Comparison of ENCODE assay signal across 8 cellular contexts in the genomic region with DNA sequence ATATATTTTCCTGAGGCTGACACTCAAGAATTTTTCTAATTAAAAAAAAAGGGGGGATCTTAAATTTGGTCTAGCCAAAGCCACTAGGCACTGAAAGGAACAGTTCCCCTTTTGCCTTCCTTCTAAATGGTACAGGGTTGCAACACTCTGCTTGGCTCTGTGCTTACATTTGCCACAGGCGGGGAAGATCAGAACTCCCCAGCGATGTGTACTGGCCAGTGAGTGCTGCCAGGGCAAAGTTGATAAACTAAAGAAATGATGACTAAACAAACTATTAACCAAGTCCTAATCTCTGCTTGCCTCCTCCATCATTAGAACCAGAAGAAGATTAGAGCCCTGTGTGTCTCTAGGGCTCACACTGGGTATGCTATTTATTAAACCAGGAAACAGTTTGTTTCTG.
A peak's percentile ranks its signal among the peaks of the same experiment; 100 is the strongest.
DNase-seq lines count a peak whose midpoint lies in the region; ATAC-seq and TF ChIP-seq lines count a peak whose summit lies in the region.

No MANE protein-coding gene starts in this region.

- H3K9ac ChIP-seq in neural cell (ENCODE audit: low read length) = peak overlapping the region; percentile 46

- no peak overlapping the region for H3K27ac ChIP-seq in OCI-LY7 (ENCODE audit: low read depth, low read length, poor library complexity, severe bottlenecking)
- H3K27ac ChIP-seq in neural cell (ENCODE audit: low read length) = peak overlapping the region; percentile 82

- ATAC-seq in GM19035 (IDR thresholded peaks at IDR 0.05; ENCODE audit: unreplicated experiment) (peak; percentile 73), HG02885 (IDR thresholded peaks at IDR 0.05; ENCODE audit: poor library complexity, unreplicated experiment) (peak; percentile 96)

- TF ChIP-seq EP300 in neural cell (conservative IDR thresholded peaks at IDR 0.05; ENCODE audit: poor library complexity, severe bottlenecking) = no peak

- no peaks in the 10 kb centered on the region for H3K4me1 ChIP-seq in OCI-LY7 (ENCODE audit: insufficient read depth, low read length, poor library complexity, severe bottlenecking)

- no peaks in the 10 kb centered on the region for H4K20me1 ChIP-seq in OCI-LY7 (ENCODE audit: insufficient read depth, low read length)
- H4K20me1 ChIP-seq in neural cell (ENCODE audit: insufficient read depth) = no peaks in the 10 kb centered on the region

- intact Hi-C loops in OCI-LY7 (cut with micrococcal nuclease; ENCODE audit: unreplicated experiment) = no loop called here

- CTCF ChIA-PET in OCI-LY7 (lab: Charles Lee; ENCODE audit: unreplicated experiment) = interaction anchor here (0.6 kb wide), 1 partner anchor 104 kb away, joined by 3 read pairs; no protein-coding TSS in a partner anchor

- H3K9me3 ChIP-seq in OCI-LY7 (ENCODE audit: low read length) = no peaks in the 10 kb centered on the region
- H3K9me3 ChIP-seq in neural cell (ENCODE audit: low read length) = no peaks in the 10 kb centered on the region

- peak overlapping the region; percentile 26; the same call in 1 of the 2 replicates for H2AFZ ChIP-seq in OCI-LY7 (ENCODE audit: low read length)
- no peak overlapping the region for H2AFZ ChIP-seq in neural cell (ENCODE audit: low read depth, low read length)

- no peaks in the 10 kb centered on the region for H3K79me2 ChIP-seq in OCI-LY7 (ENCODE audit: insufficient read depth, low read depth, low read length)
- no peaks in the 10 kb centered on the region for H3K79me2 ChIP-seq in neural cell (replicated peaks; ENCODE audit: insufficient read depth, low read length)

- POLR2A ChIA-PET in OCI-LY7 (lab: Charles Lee) = interaction anchor here (0.8 to 2.8 kb wide), 5 partner anchors 9 to 164 kb away, joined by 3 to 9 read pairs (median 6); no protein-coding TSS in a partner anchor

- H3K4me3 ChIP-seq in OCI-LY7 (ENCODE audit: low read depth, low read length, poor library complexity, severe bottlenecking) = no peak overlapping the region
- H3K4me3 ChIP-seq in neural cell (ENCODE audit: low read length) = peak overlapping the region; percentile 57

- H3K27me3 ChIP-seq in neural cell (ENCODE audit: insufficient read depth, low read depth, low read length) = no peaks in the 10 kb centered on the region

- H3K36me3 ChIP-seq in OCI-LY7 (ENCODE audit: insufficient read depth, low read length) (no peaks in the 10 kb centered on the region), neural cell (ENCODE audit: insufficient read depth, low read length) (no peaks in the 10 kb centered on the region)

- TF ChIP-seq RAD21 in neural cell (conservative IDR thresholded peaks at IDR 0.05) = no peak

- H3K4me2 ChIP-seq in OCI-LY7 (ENCODE audit: low read length) = no peak overlapping the region
- H3K4me2 ChIP-seq in neural cell (ENCODE audit: low read length) = peak overlapping the region; percentile 47

- TF ChIP-seq CTCF in OCI-LY7 (conservative IDR thresholded peaks at IDR 0.05; ENCODE audit: low read length) (no peak), neural cell (IDR thresholded peaks at IDR 0.05; ENCODE audit: poor library complexity, severe bottlenecking) (no peak)

- BruUV-seq in OCI-LY7 (replicated peaks; lab: Mats Ljungman, UMichigan) = no TSS peak

- DNase-seq in OCI-LY7 (ENCODE audit: low spot score) = peak; percentile 18
- no peak for DNase-seq in activated CD4-positive, alpha-beta T cell treated with anti-CD3 and anti-CD28 coated beads, Interleukin-2, amount 50 U/mL, for 1 hour
- DNase-seq in NCI-H69 (lab: John Stamatoyannopoulos, UW) = no peak
- no peak for DNase-seq in GOT3 (lab: John Stamatoyannopoulos, UW)
- DNase-seq in dermis blood vessel endothelial cell = no peak

- H3K9me2 ChIP-seq in OCI-LY7 (ENCODE audit: insufficient read depth, low read length) (no peaks in the 10 kb centered on the region), neural cell (ENCODE audit: insufficient read depth, low read length) (no peaks in the 10 kb centered on the region)

- no peaks in the 10 kb centered on the region for H3F3A ChIP-seq in neural cell (ENCODE audit: insufficient read depth, low read length, poor library complexity, severe bottlenecking)

TF ChIP-seq in neural cell, 6 proteins besides CTCF, POLR2A, EP300 and RAD21:
- no peak for TF ChIP-seq TAF1 (IDR thresholded peaks at IDR 0.05; ENCODE audit: low read depth)
- no peak for TF ChIP-seq POLR2AphosphoS5 (IDR thresholded peaks at IDR 0.05)
- TF ChIP-seq MXI1 (conservative IDR thresholded peaks at IDR 0.05; ENCODE audit: poor library complexity, severe bottlenecking) = no peak
- no peak for TF ChIP-seq EZH2 (IDR thresholded peaks at IDR 0.05; ENCODE audit: borderline replicate concordance, insufficient read depth, low read length, poor library complexity, severe bottlenecking)
- TF ChIP-seq, protein P1, sequence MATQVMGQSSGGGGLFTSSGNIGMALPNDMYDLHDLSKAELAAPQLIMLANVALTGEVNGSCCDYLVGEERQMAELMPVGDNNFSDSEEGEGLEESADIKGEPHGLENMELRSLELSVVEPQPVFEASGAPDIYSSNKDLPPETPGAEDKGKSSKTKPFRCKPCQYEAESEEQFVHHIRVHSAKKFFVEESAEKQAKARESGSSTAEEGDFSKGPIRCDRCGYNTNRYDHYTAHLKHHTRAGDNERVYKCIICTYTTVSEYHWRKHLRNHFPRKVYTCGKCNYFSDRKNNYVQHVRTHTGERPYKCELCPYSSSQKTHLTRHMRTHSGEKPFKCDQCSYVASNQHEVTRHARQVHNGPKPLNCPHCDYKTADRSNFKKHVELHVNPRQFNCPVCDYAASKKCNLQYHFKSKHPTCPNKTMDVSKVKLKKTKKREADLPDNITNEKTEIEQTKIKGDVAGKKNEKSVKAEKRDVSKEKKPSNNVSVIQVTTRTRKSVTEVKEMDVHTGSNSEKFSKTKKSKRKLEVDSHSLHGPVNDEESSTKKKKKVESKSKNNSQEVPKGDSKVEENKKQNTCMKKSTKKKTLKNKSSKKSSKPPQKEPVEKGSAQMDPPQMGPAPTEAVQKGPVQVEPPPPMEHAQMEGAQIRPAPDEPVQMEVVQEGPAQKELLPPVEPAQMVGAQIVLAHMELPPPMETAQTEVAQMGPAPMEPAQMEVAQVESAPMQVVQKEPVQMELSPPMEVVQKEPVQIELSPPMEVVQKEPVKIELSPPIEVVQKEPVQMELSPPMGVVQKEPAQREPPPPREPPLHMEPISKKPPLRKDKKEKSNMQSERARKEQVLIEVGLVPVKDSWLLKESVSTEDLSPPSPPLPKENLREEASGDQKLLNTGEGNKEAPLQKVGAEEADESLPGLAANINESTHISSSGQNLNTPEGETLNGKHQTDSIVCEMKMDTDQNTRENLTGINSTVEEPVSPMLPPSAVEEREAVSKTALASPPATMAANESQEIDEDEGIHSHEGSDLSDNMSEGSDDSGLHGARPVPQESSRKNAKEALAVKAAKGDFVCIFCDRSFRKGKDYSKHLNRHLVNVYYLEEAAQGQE (IDR thresholded peaks at IDR 0.05; ENCODE audit: borderline replicate concordance) = no peak
- TF ChIP-seq SMC3 (conservative IDR thresholded peaks at IDR 0.05; ENCODE audit: poor library complexity) = no peak
